ENCODE assay signal across 23 cellular contexts in the genomic region with DNA sequence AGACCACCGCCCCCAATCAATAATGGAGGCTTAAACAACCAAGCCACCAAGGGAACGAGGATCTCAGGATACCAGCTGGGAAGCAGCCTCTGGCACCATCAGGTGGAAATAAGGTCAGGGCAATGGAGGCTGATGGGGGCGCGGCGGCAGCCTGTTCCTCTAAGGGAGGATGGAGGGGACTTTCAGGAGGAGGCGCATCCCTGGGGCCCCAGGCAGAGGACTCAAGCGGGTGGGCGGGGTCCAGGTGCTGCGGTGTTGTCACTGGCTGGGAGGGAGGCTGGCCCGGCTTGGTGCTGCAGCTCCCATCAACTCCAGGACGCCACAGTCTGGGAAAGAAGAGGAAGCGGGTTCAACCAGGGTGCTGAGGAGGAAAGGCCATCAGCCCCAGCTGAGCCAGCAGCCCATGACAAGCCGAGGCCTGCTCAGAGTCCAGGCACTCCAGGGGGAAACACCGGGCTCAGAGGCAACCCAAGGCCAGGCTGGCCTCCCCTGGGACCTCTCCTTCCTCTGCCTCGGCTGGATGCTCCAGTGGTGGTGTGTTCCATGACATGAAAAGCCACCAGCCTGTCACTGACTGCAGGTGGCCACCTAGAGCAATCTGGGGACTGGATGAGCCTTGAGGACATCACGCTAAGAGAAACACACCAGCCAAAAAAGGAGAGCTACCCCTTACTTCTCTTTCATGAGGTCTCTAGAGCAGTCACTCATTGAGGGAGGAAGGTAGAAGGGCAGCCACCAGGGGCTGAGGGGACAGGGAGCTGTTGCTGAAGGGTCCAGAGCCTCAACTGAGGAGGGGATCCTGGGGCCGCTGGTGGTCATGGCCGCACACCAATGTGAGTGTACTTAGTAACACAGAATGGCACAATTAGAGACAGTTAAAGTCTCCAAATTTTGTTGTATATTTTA. TPM values are rescaled to one million over a fixed set of nuclear protein-coding genes. Genes with fewer than 3 reads are reported as not detected.
DNase-seq lines count a peak whose midpoint lies in the region; ATAC-seq, FAIRE-seq and TF ChIP-seq lines count a peak whose summit lies in the region.
"Had no signal": no experiment of that assay in that cellular context is flagged by ENCODE, and none has a peak within 500 bp of the region (broad histone marks: within the 10 kb centered on the region; RNA-seq: fewer than 3 reads in every experiment).

No MANE protein-coding gene starts in this region.

- CTCF ChIA-PET in HepG2 (lab: Yijun Ruan, JAX; ENCODE audit: low intra/inter-chr PET ratio, low total read pairs): no interaction called here

- peaks cover 63% of the 10 kb centered on the region for H3K4me1 ChIP-seq in left ventricle myocardium inferior
- H3K4me1 ChIP-seq in right cardiac atrium (ENCODE audit: control insufficient read depth, insufficient read depth, low read length): peaks cover 6% of the 10 kb centered on the region
- H3K4me1 ChIP-seq in HepG2 (ENCODE audit: insufficient read depth, low read length): peaks cover 24% of the 10 kb centered on the region
- H3K4me1 ChIP-seq in upper lobe of right lung: peaks cover 21% of the 10 kb centered on the region

- no peak for TF ChIP-seq CTCF in left ventricle myocardium inferior (IDR thresholded peaks at IDR 0.05; ENCODE audit: borderline replicate concordance)
- peak; percentile 15; the same call in 1 of the 2 replicates for TF ChIP-seq CTCF in HepG2 (CRISPR knock-in tag; IDR thresholded peaks at IDR 0.05)
- TF ChIP-seq CTCF in upper lobe of right lung (IDR thresholded peaks at IDR 0.05): no peak
- TF ChIP-seq CTCF in osteocyte (IDR thresholded peaks at IDR 0.05): no peak

- TF ChIP-seq RAD21 in HepG2 (CRISPR knock-in tag; IDR thresholded peaks at IDR 0.05): no peak

- no peak for FAIRE-seq in HepG2 (lab: Jason Lieb, UNC)

- H3K4me1 Mint-ChIP-seq in T-helper 17 cell (peaks cover 26% of the 10 kb centered on the region), osteocyte (ENCODE audit: unreplicated experiment) (peaks cover 30% of the 10 kb centered on the region)

- peaks cover 48% of the 10 kb centered on the region for H3K79me2 ChIP-seq in HepG2 (ENCODE audit: insufficient read depth, low read length)

- no peak overlapping the region for H3K4me2 ChIP-seq in HepG2 (ENCODE audit: low read depth, low read length)

- no peaks in the 10 kb centered on the region for H3K36me3 Mint-ChIP-seq in T-helper 17 cell (ENCODE audit: low read depth)
- peaks cover 14% of the 10 kb centered on the region for H3K36me3 Mint-ChIP-seq in osteocyte (ENCODE audit: unreplicated experiment)

- intact Hi-C loops in left ventricle myocardium inferior (cut with micrococcal nuclease): loop anchor here (10.0 kb wide), 1 partner anchor 105 kb away; the partner anchor contains the start of genes FBXO24 and LRCH4
- intact Hi-C loops in right cardiac atrium (cut with DNase I): loop anchor here (5.0 to 10.0 kb wide), 7 partner anchors 67 to 225 kb away; partner anchors contain the start of genes SPACDR (in 3 of the 4), PCOLCE (in 1 of the 4), SLC12A9 (in 1 of the 4) and TSC22D4 (in 1 of the 4)
- intact Hi-C loops in HepG2 (cut with micrococcal nuclease; ENCODE audit: unreplicated experiment): loop anchor here (2.0 to 5.0 kb wide), 2 partner anchors 15 to 77 kb away; partner anchors contain the start of gene MOSPD3
- intact Hi-C loops in upper lobe of right lung (cut with DNase I): loop anchor here (10.0 kb wide), 3 partner anchors 75 to 215 kb away; partner anchors contain the start of genes MOSPD3 and TSC22D4

- WGBS in right cardiac atrium: 80% methylated on average over 18 of the region's 18 CpGs
- WGBS in HepG2 (ENCODE audit: low lambda C conversion rate): 96% methylated on average over 13 of the region's 18 CpGs

- TF ChIP-seq POLR2A in HepG2 (IDR thresholded peaks at IDR 0.05; ENCODE audit: insufficient read depth in 1 of 2, low read depth in 2 of 2, low read length in 2 of 2): no peak

- no peaks in the 10 kb centered on the region for H3K9me3 Mint-ChIP-seq in osteocyte (ENCODE audit: unreplicated experiment)
- H3K9me3 Mint-ChIP-seq: activated T-helper 1 cell treated with anti-CD3 and anti-CD28 coated beads, Interleukin-12 subunit alpha, Interleukin-12 subunit beta, Interleukin-2, Interleukin-4 antibody, amounts not matched to agents 30 ng/mL and 10 ng/mL and 1 ng/mL, durations not matched to agents 14 hours and 24 hours and 36 hours had no signal

- H3K27ac ChIP-seq in left ventricle myocardium inferior (replicated peaks): no peak overlapping the region
- H3K27ac ChIP-seq in right cardiac atrium (ENCODE audit: low read length): no peak overlapping the region
- H3K27ac ChIP-seq in HepG2 (ENCODE audit: extremely low read length, insufficient read depth, low read length): no peak overlapping the region
- no peak overlapping the region for H3K27ac ChIP-seq in upper lobe of right lung
- H3K27ac ChIP-seq: ascending aorta, left lung, Peyer's patch, sigmoid colon had no signal

- no peak for ATAC-seq in right cardiac atrium
- no peak for ATAC-seq in T-helper 17 cell
- no peak for ATAC-seq in HepG2
- ATAC-seq in upper lobe of right lung: no peak
- ATAC-seq in GM19324 (IDR thresholded peaks at IDR 0.05; ENCODE audit: low FRiP score, unreplicated experiment): no peak
- no peak for ATAC-seq in GM19455 (IDR thresholded peaks at IDR 0.05; ENCODE audit: unreplicated experiment)
- ATAC-seq: left lung had no signal

- H4K20me1 ChIP-seq in HepG2 (ENCODE audit: insufficient read depth, low read length): peaks cover 40% of the 10 kb centered on the region

- POLR2A ChIA-PET in HepG2 (lab: Yijun Ruan, JAX): interaction anchor here (1.8 to 4.0 kb wide), 3 partner anchors 9 to 60 kb away, joined by 5 to 17 read pairs (median 8); partner anchors contain the start of gene POP7

- H3K4me3 ChIP-seq in left ventricle myocardium inferior (no peak overlapping the region), right cardiac atrium (ENCODE audit: low read length) (no peak overlapping the region), HepG2 (replicated peaks in 1 of 3; ENCODE audit: insufficient read depth in 1 of 3, low read depth in 2 of 3, low read length in 3 of 3) (no peak overlapping the region), upper lobe of right lung (no peak overlapping the region)
- H3K4me3 ChIP-seq: ascending aorta, coronary artery, left lung, Peyer's patch, sigmoid colon had no signal

- H3K9me3 ChIP-seq in left ventricle myocardium inferior (replicated peaks): no peaks in the 10 kb centered on the region
- H3K9me3 ChIP-seq in right cardiac atrium (ENCODE audit: control insufficient read depth, low read length): no peaks in the 10 kb centered on the region
- no peaks in the 10 kb centered on the region for H3K9me3 ChIP-seq in T-helper 17 cell (ENCODE audit: control insufficient read depth, low read length, poor library complexity, severe bottlenecking)
- H3K9me3 ChIP-seq in HepG2 (ENCODE audit: low read length): no peaks in the 10 kb centered on the region
- H3K9me3 ChIP-seq in upper lobe of right lung: no peaks in the 10 kb centered on the region
- H3K9me3 ChIP-seq: ascending aorta, left lung, Peyer's patch, sigmoid colon had no signal

- BruUV-seq in HepG2 (replicated peaks; lab: Mats Ljungman, UMichigan): no TSS peak

- no peak overlapping the region for H3K4me3 Mint-ChIP-seq in T-helper 17 cell
- H3K4me3 Mint-ChIP-seq in osteocyte (ENCODE audit: unreplicated experiment): no peak overlapping the region
- H3K4me3 Mint-ChIP-seq: activated T-helper 1 cell treated with anti-CD3 and anti-CD28 coated beads, Interleukin-12 subunit alpha, Interleukin-12 subunit beta, Interleukin-2, Interleukin-4 antibody, amounts not matched to agents 30 ng/mL and 10 ng/mL and 1 ng/mL, durations not matched to agents 14 hours and 24 hours and 36 hours had no signal

- no peak for TF ChIP-seq EP300 in HepG2 (IDR thresholded peaks at IDR 0.05; ENCODE audit: low read depth in 2 of 2, low read length in 2 of 2)
- TF ChIP-seq EP300 in HepG2 (CRISPR knock-in tag; IDR thresholded peaks at IDR 0.05; ENCODE audit: borderline replicate concordance): no peak

- H3K27me3 Mint-ChIP-seq in T-helper 17 cell (no peaks in the 10 kb centered on the region), osteocyte (ENCODE audit: unreplicated experiment) (no peaks in the 10 kb centered on the region)

- peak overlapping the region; percentile 72 for H3K27ac Mint-ChIP-seq in T-helper 17 cell
- H3K27ac Mint-ChIP-seq in osteocyte (ENCODE audit: unreplicated experiment): no peak overlapping the region
- H3K27ac Mint-ChIP-seq: activated T-helper 1 cell treated with anti-CD3 and anti-CD28 coated beads, Interleukin-12 subunit alpha, Interleukin-12 subunit beta, Interleukin-2, Interleukin-4 antibody, amounts not matched to agents 30 ng/mL and 10 ng/mL and 1 ng/mL, durations not matched to agents 14 hours and 24 hours and 36 hours had no signal

- peak; percentile 17 for DNase-seq in left ventricle myocardium inferior
- no peak for DNase-seq in right cardiac atrium
- DNase-seq in T-helper 17 cell: no peak
- DNase-seq in HepG2 (ENCODE audit: low spot score): no peak
- peak; percentile 63 for DNase-seq in upper lobe of right lung
- DNase-seq in osteocyte (ENCODE audit: extremely low spot score, unreplicated experiment): no peak
- DNase-seq: ACHN; activated CD4-positive, CD25-positive, alpha-beta regulatory T cell treated with anti-CD3 and anti-CD28 coated beads, Interleukin-2, amount 50 U/mL, for 72 hours; hippocampal formation; NCI-H187 treated with DMSO at 0.1 percent for 48 hours; NCI-H526; sigmoid colon; stimulated activated CD4-positive, alpha-beta T cell treated with anti-CD3 and anti-CD28 coated beads, Interleukin-4, amount 100 ng/mL, for 4 hours; stimulated activated naive CD4-positive, alpha-beta T cell treated with Interleukin-2 at 50 U/mL for 16 hours had no signal

- no peak overlapping the region for H3K9ac ChIP-seq in HepG2 (ENCODE audit: insufficient read depth, low read depth, low read length)

- in situ Hi-C loops in HepG2 (cut with HindIII; ENCODE audit: extremely low pct_ligation_motif_present, low pct_unique_long_range_greater_than_20kb): loop anchor here (5.0 to 10.0 kb wide), 2 partner anchors 77 to 225 kb away; partner anchors contain the start of genes MOSPD3 and SPACDR

- no peak overlapping the region for H2AFZ ChIP-seq in HepG2 (ENCODE audit: low read length)

- peaks cover 48% of the 10 kb centered on the region for H3K36me3 ChIP-seq in left ventricle myocardium inferior
- peaks cover 34 to 56% of the 10 kb centered on the region in 2 experiments for H3K36me3 ChIP-seq in HepG2 (replicated peaks in 1 of 2; ENCODE audit: control insufficient read depth in 1 of 2, insufficient read depth in 2 of 2, low read length in 2 of 2)
- peaks cover 39% of the 10 kb centered on the region for H3K36me3 ChIP-seq in upper lobe of right lung

- no peaks in the 10 kb centered on the region for H3K27me3 ChIP-seq in left ventricle myocardium inferior (ENCODE audit: low read depth)
- H3K27me3 ChIP-seq in right cardiac atrium (ENCODE audit: control insufficient read depth, insufficient read depth): no peaks in the 10 kb centered on the region
- no peaks in the 10 kb centered on the region for H3K27me3 ChIP-seq in HepG2 (ENCODE audit: control insufficient read depth in 1 of 2, insufficient read depth in 2 of 2, low read length in 2 of 2)
- H3K27me3 ChIP-seq in upper lobe of right lung: no peaks in the 10 kb centered on the region
- H3K27me3 ChIP-seq: ascending aorta, left lung, Peyer's patch, sigmoid colon had no signal

RNA-seq across cellular contexts. Expression of gene GIGYF1, which starts 4.6 kb away (rescaled TPM):
- total RNA-seq in left ventricle myocardium inferior (24.5 TPM), right cardiac atrium (10 to 100 TPM; 26.7 to 39.6 (median 32.7) TPM), T-helper 17 cell (10 to 100 TPM; 70.3 to 71.5 TPM), HepG2 (2016; rRNA removed; fragmentation: Illumina TruSeq; extraction: Trizol) (6.4 and 16.1 TPM in 2 replicates), upper lobe of right lung (44.5 TPM), osteocyte (56.3 and 64.6 TPM in 2 replicates)
- polyA plus RNA-seq in right cardiac atrium (26.2 TPM), HepG2 (2011; rRNA removed) (7.6 and 10.2 TPM in 2 replicates)
- 1.1 TPM in 2 replicates for total RNA-seq in HepG2 (2016; cell fraction: cytosol; rRNA removed; fragmentation: Illumina TruSeq; extraction: Trizol; ENCODE audit: low read depth)
- total RNA-seq in HepG2 (2016; cell fraction: insoluble cytoplasmic fraction; rRNA removed; fragmentation: Illumina TruSeq; extraction: Trizol): 5.2 and 15.6 TPM in 2 replicates
- 2.5 and 3.1 TPM in 2 replicates for total RNA-seq in HepG2 (2016; cell fraction: membrane; rRNA removed; fragmentation: Illumina TruSeq; extraction: Trizol)
- total RNA-seq in HepG2 (2016; cell fraction: nucleus; rRNA removed; fragmentation: Illumina TruSeq; extraction: Trizol): 20.9 and 26.7 TPM in 2 replicates
- polyA plus RNA-seq in HepG2 (2011; cell fraction: cytosol; rRNA removed): 2.9 and 4.4 TPM in 2 replicates
- 109 and 136 TPM in 2 replicates for polyA plus RNA-seq in HepG2 (2011; cell fraction: nucleus; rRNA removed)
- polyA plus RNA-seq in HepG2 (2012): 14.6 and 15.7 TPM in 2 replicates
- 0.49 and 0.50 TPM in 2 replicates for polyA plus RNA-seq in HepG2 (2016; cell fraction: cytosol; fragmentation: Illumina TruSeq; extraction: Trizol; ENCODE audit: low read depth)
- polyA plus RNA-seq in HepG2 (2016; cell fraction: insoluble cytoplasmic fraction; fragmentation: Illumina TruSeq; extraction: Trizol; ENCODE audit: low read depth): 4.7 and 6.6 TPM in 2 replicates
- 1.2 and 1.8 TPM in 2 replicates for polyA plus RNA-seq in HepG2 (2016; cell fraction: membrane; fragmentation: Illumina TruSeq; extraction: Trizol; ENCODE audit: low read depth)
- polyA plus RNA-seq in HepG2 (2016; cell fraction: nucleus; fragmentation: Illumina TruSeq; extraction: Trizol; ENCODE audit: insufficient read depth, low read depth): 82.9 and 91.2 TPM in 2 replicates
- polyA minus RNA-seq in HepG2 (2011; rRNA and poly(A)+ RNA removed; ENCODE audit: low replicate concordance): 10.8 and 12.0 TPM in 2 replicates
- 5.3 and 5.8 TPM in 2 replicates for polyA minus RNA-seq in HepG2 (2011; cell fraction: cytosol; rRNA and poly(A)+ RNA removed)
- polyA minus RNA-seq in HepG2 (2011; cell fraction: nucleus; rRNA and poly(A)+ RNA removed): 29.1 and 35.3 TPM in 2 replicates

RNA-seq across cellular contexts. Expression of gene GNB2, which starts 15.9 kb away (rescaled TPM):
- total RNA-seq in left ventricle myocardium inferior (98.3 TPM), right cardiac atrium (100 to 1,000 TPM; 128 to 160 (median 132) TPM), T-helper 17 cell (100 to 1,000 TPM; 140 to 161 TPM), HepG2 (2016; rRNA removed; fragmentation: Illumina TruSeq; extraction: Trizol) (48.3 and 64.3 TPM in 2 replicates), upper lobe of right lung (208 TPM), osteocyte (229 and 251 TPM in 2 replicates)
- polyA plus RNA-seq in right cardiac atrium (115 TPM), HepG2 (2011; rRNA removed) (67.1 and 82.0 TPM in 2 replicates)
- 84.0 and 90.3 TPM in 2 replicates for total RNA-seq in HepG2 (2016; cell fraction: cytosol; rRNA removed; fragmentation: Illumina TruSeq; extraction: Trizol; ENCODE audit: low read depth)
- total RNA-seq in HepG2 (2016; cell fraction: insoluble cytoplasmic fraction; rRNA removed; fragmentation: Illumina TruSeq; extraction: Trizol): 51.7 and 55.9 TPM in 2 replicates
- total RNA-seq in HepG2 (2016; cell fraction: membrane; rRNA removed; fragmentation: Illumina TruSeq; extraction: Trizol): 95.7 and 129 TPM in 2 replicates
- total RNA-seq in HepG2 (2016; cell fraction: nucleus; rRNA removed; fragmentation: Illumina TruSeq; extraction: Trizol): 30.4 and 32.6 TPM in 2 replicates
- polyA plus RNA-seq in HepG2 (2011; cell fraction: cytosol; rRNA removed): 69.6 and 88.5 TPM in 2 replicates
- polyA plus RNA-seq in HepG2 (2011; cell fraction: nucleus; rRNA removed): 82.9 and 91.9 TPM in 2 replicates
- polyA plus RNA-seq in HepG2 (2012): 80.2 and 110 TPM in 2 replicates
- polyA plus RNA-seq in HepG2 (2016; cell fraction: cytosol; fragmentation: Illumina TruSeq; extraction: Trizol; ENCODE audit: low read depth): 141 and 174 TPM in 2 replicates
- polyA plus RNA-seq in HepG2 (2016; cell fraction: insoluble cytoplasmic fraction; fragmentation: Illumina TruSeq; extraction: Trizol; ENCODE audit: low read depth): 105 and 126 TPM in 2 replicates
- 137 and 159 TPM in 2 replicates for polyA plus RNA-seq in HepG2 (2016; cell fraction: membrane; fragmentation: Illumina TruSeq; extraction: Trizol; ENCODE audit: low read depth)
- 84.9 and 92.0 TPM in 2 replicates for polyA plus RNA-seq in HepG2 (2016; cell fraction: nucleus; fragmentation: Illumina TruSeq; extraction: Trizol; ENCODE audit: insufficient read depth, low read depth)
- 104 and 125 TPM in 2 replicates for polyA minus RNA-seq in HepG2 (2011; rRNA and poly(A)+ RNA removed; ENCODE audit: low replicate concordance)
- 35.2 and 43.4 TPM in 2 replicates for polyA minus RNA-seq in HepG2 (2011; cell fraction: cytosol; rRNA and poly(A)+ RNA removed)
- polyA minus RNA-seq in HepG2 (2011; cell fraction: nucleus; rRNA and poly(A)+ RNA removed): 10.0 and 11.4 TPM in 2 replicates

RNA-seq across cellular contexts. Expression of gene POP7, which starts 16.4 kb away (rescaled TPM):
- 30.6 TPM for total RNA-seq in left ventricle myocardium inferior
- total RNA-seq in right cardiac atrium: 10 to 100 TPM; 21.4 to 26.4 (median 24.2) TPM
- polyA plus RNA-seq in right cardiac atrium: 37.2 TPM
- 10 to 100 TPM; 10.1 to 12.4 TPM for total RNA-seq in T-helper 17 cell
- total RNA-seq in HepG2 (2016; rRNA removed; fragmentation: Illumina TruSeq; extraction: Trizol): 91.1 and 91.5 TPM in 2 replicates
- total RNA-seq in HepG2 (2016; cell fraction: cytosol; rRNA removed; fragmentation: Illumina TruSeq; extraction: Trizol; ENCODE audit: low read depth): 80.9 and 134 TPM in 2 replicates
- total RNA-seq in HepG2 (2016; cell fraction: insoluble cytoplasmic fraction; rRNA removed; fragmentation: Illumina TruSeq; extraction: Trizol): 88.0 and 96.3 TPM in 2 replicates
- total RNA-seq in HepG2 (2016; cell fraction: membrane; rRNA removed; fragmentation: Illumina TruSeq; extraction: Trizol): 82.0 and 130 TPM in 2 replicates
- total RNA-seq in HepG2 (2016; cell fraction: nucleus; rRNA removed; fragmentation: Illumina TruSeq; extraction: Trizol): 30.9 and 33.0 TPM in 2 replicates
- 63.9 and 70.6 TPM in 2 replicates for polyA plus RNA-seq in HepG2 (2011; rRNA removed)
- polyA plus RNA-seq in HepG2 (2011; cell fraction: cytosol; rRNA removed): 59.0 and 91.7 TPM in 2 replicates
- polyA plus RNA-seq in HepG2 (2011; cell fraction: nucleus; rRNA removed): 30.7 and 33.6 TPM in 2 replicates
- polyA plus RNA-seq in HepG2 (2012): 35.3 and 43.7 TPM in 2 replicates
- polyA plus RNA-seq in HepG2 (2016; cell fraction: cytosol; fragmentation: Illumina TruSeq; extraction: Trizol; ENCODE audit: low read depth): 72.9 and 135 TPM in 2 replicates
- polyA plus RNA-seq in HepG2 (2016; cell fraction: insoluble cytoplasmic fraction; fragmentation: Illumina TruSeq; extraction: Trizol; ENCODE audit: low read depth): 95.2 and 106 TPM in 2 replicates
- 75.0 and 120 TPM in 2 replicates for polyA plus RNA-seq in HepG2 (2016; cell fraction: membrane; fragmentation: Illumina TruSeq; extraction: Trizol; ENCODE audit: low read depth)
- polyA plus RNA-seq in HepG2 (2016; cell fraction: nucleus; fragmentation: Illumina TruSeq; extraction: Trizol; ENCODE audit: insufficient read depth, low read depth): 59.0 and 71.0 TPM in 2 replicates
- polyA minus RNA-seq in HepG2 (2011; rRNA and poly(A)+ RNA removed; ENCODE audit: low replicate concordance): 32.0 and 34.2 TPM in 2 replicates
- 21.5 and 21.6 TPM in 2 replicates for polyA minus RNA-seq in HepG2 (2011; cell fraction: cytosol; rRNA and poly(A)+ RNA removed)
- 4.5 and 5.0 TPM in 2 replicates for polyA minus RNA-seq in HepG2 (2011; cell fraction: nucleus; rRNA and poly(A)+ RNA removed)
- 20.2 TPM for total RNA-seq in upper lobe of right lung
- total RNA-seq in osteocyte: 19.3 and 26.3 TPM in 2 replicates

RNA-seq across cellular contexts. Expression of gene EPO, which starts 30.8 kb away (rescaled TPM):
- not detected for total RNA-seq in left ventricle myocardium inferior
- total RNA-seq in right cardiac atrium: not detected
- polyA plus RNA-seq in right cardiac atrium: not detected
- total RNA-seq in T-helper 17 cell: not detected
- total RNA-seq in HepG2 (2016; rRNA removed; fragmentation: Illumina TruSeq; extraction: Trizol): 9.9 and 10.3 TPM in 2 replicates
- 10.8 and 15.4 TPM in 2 replicates for total RNA-seq in HepG2 (2016; cell fraction: cytosol; rRNA removed; fragmentation: Illumina TruSeq; extraction: Trizol; ENCODE audit: low read depth)
- 9.7 and 9.8 TPM in 2 replicates for total RNA-seq in HepG2 (2016; cell fraction: insoluble cytoplasmic fraction; rRNA removed; fragmentation: Illumina TruSeq; extraction: Trizol)
- total RNA-seq in HepG2 (2016; cell fraction: membrane; rRNA removed; fragmentation: Illumina TruSeq; extraction: Trizol): 16.5 and 20.1 TPM in 2 replicates
- 5.3 and 6.7 TPM in 2 replicates for total RNA-seq in HepG2 (2016; cell fraction: nucleus; rRNA removed; fragmentation: Illumina TruSeq; extraction: Trizol)
- 25.7 and 26.2 TPM in 2 replicates for polyA plus RNA-seq in HepG2 (2011; rRNA removed)
- polyA plus RNA-seq in HepG2 (2011; cell fraction: cytosol; rRNA removed): 19.8 and 27.3 TPM in 2 replicates
- 19.5 and 22.2 TPM in 2 replicates for polyA plus RNA-seq in HepG2 (2011; cell fraction: nucleus; rRNA removed)
- 8.8 and 13.8 TPM in 2 replicates for polyA plus RNA-seq in HepG2 (2012)
- 12.3 and 15.4 TPM in 2 replicates for polyA plus RNA-seq in HepG2 (2016; cell fraction: cytosol; fragmentation: Illumina TruSeq; extraction: Trizol; ENCODE audit: low read depth)
- 10.0 and 11.4 TPM in 2 replicates for polyA plus RNA-seq in HepG2 (2016; cell fraction: insoluble cytoplasmic fraction; fragmentation: Illumina TruSeq; extraction: Trizol; ENCODE audit: low read depth)
- polyA plus RNA-seq in HepG2 (2016; cell fraction: membrane; fragmentation: Illumina TruSeq; extraction: Trizol; ENCODE audit: low read depth): 14.8 and 16.9 TPM in 2 replicates
- polyA plus RNA-seq in HepG2 (2016; cell fraction: nucleus; fragmentation: Illumina TruSeq; extraction: Trizol; ENCODE audit: insufficient read depth, low read depth): 13.7 and 14.3 TPM in 2 replicates
- polyA minus RNA-seq in HepG2 (2011; rRNA and poly(A)+ RNA removed; ENCODE audit: low replicate concordance): 17.8 TPM in 1 of 2 replicates, not detected in the other
- polyA minus RNA-seq in HepG2 (2011; cell fraction: cytosol; rRNA and poly(A)+ RNA removed): 10.0 and 11.1 TPM in 2 replicates
- polyA minus RNA-seq in HepG2 (2011; cell fraction: nucleus; rRNA and poly(A)+ RNA removed): 2.6 and 3.1 TPM in 2 replicates
- total RNA-seq in upper lobe of right lung: not detected
- not detected in 2 replicates for total RNA-seq in osteocyte
- total RNA-seq: activated T-helper 1 cell treated with anti-CD3 and anti-CD28 coated beads, Interleukin-12 subunit alpha, Interleukin-12 subunit beta, Interleukin-2, Interleukin-4 antibody, amounts not matched to agents 30 ng/mL and 10 ng/mL and 1 ng/mL, durations not matched to agents 14 hours and 24 hours and 36 hours; ascending aorta; left lung; Peyer's patch; sigmoid colon; T-helper 1 cell treated with Interleukin-12 subunit alpha and Interleukin-12 subunit beta and Interleukin-4 antibody, amounts not matched to agents 30 ng/mL and 1 ng/mL, for 36 hours had no signal
- polyA plus RNA-seq: neural cell, sigmoid colon had no signal

RNA-seq across cellular contexts. Expression of gene ACTL6B, which starts 33.2 kb away (rescaled TPM):
- total RNA-seq in left ventricle myocardium inferior (not detected), right cardiac atrium (not detected), T-helper 17 cell (not detected), HepG2 (2016; rRNA removed; fragmentation: Illumina TruSeq; extraction: Trizol) (not detected in 2 replicates), upper lobe of right lung (not detected), osteocyte (not detected in 2 replicates)
- polyA plus RNA-seq in right cardiac atrium (not detected), HepG2 (2011; rRNA removed) (not detected in 2 replicates)
- total RNA-seq in HepG2 (2016; cell fraction: cytosol; rRNA removed; fragmentation: Illumina TruSeq; extraction: Trizol; ENCODE audit: low read depth): not detected in 2 replicates
- total RNA-seq in HepG2 (2016; cell fraction: insoluble cytoplasmic fraction; rRNA removed; fragmentation: Illumina TruSeq; extraction: Trizol): not detected in 2 replicates
- not detected in 2 replicates for total RNA-seq in HepG2 (2016; cell fraction: membrane; rRNA removed; fragmentation: Illumina TruSeq; extraction: Trizol)
- total RNA-seq in HepG2 (2016; cell fraction: nucleus; rRNA removed; fragmentation: Illumina TruSeq; extraction: Trizol): not detected in 2 replicates
- not detected in 2 replicates for polyA plus RNA-seq in HepG2 (2011; cell fraction: cytosol; rRNA removed)
- polyA plus RNA-seq in HepG2 (2011; cell fraction: nucleus; rRNA removed): not detected in 2 replicates
- not detected in 2 replicates for polyA plus RNA-seq in HepG2 (2012)
- not detected in 2 replicates for polyA plus RNA-seq in HepG2 (2016; cell fraction: cytosol; fragmentation: Illumina TruSeq; extraction: Trizol; ENCODE audit: low read depth)
- polyA plus RNA-seq in HepG2 (2016; cell fraction: insoluble cytoplasmic fraction; fragmentation: Illumina TruSeq; extraction: Trizol; ENCODE audit: low read depth): not detected in 2 replicates
- polyA plus RNA-seq in HepG2 (2016; cell fraction: membrane; fragmentation: Illumina TruSeq; extraction: Trizol; ENCODE audit: low read depth): not detected in 2 replicates
- not detected in 2 replicates for polyA plus RNA-seq in HepG2 (2016; cell fraction: nucleus; fragmentation: Illumina TruSeq; extraction: Trizol; ENCODE audit: insufficient read depth, low read depth)
- polyA minus RNA-seq in HepG2 (2011; rRNA and poly(A)+ RNA removed; ENCODE audit: low replicate concordance): not detected in 2 replicates
- polyA minus RNA-seq in HepG2 (2011; cell fraction: cytosol; rRNA and poly(A)+ RNA removed): not detected in 2 replicates
- not detected in 2 replicates for polyA minus RNA-seq in HepG2 (2011; cell fraction: nucleus; rRNA and poly(A)+ RNA removed)
- total RNA-seq: activated T-helper 1 cell treated with anti-CD3 and anti-CD28 coated beads, Interleukin-12 subunit alpha, Interleukin-12 subunit beta, Interleukin-2, Interleukin-4 antibody, amounts not matched to agents 30 ng/mL and 10 ng/mL and 1 ng/mL, durations not matched to agents 14 hours and 24 hours and 36 hours; ascending aorta; left lung; Peyer's patch; T-helper 1 cell treated with Interleukin-12 subunit alpha and Interleukin-12 subunit beta and Interleukin-4 antibody, amounts not matched to agents 30 ng/mL and 1 ng/mL, for 36 hours had no signal

Comparison
In these comparisons a context has a peak if more than half of its experiments do, and no peak if none do; other contexts are left out.
1. DNase-seq: peak in left ventricle myocardium inferior (single experiment) and upper lobe of right lung (single experiment); none in right cardiac atrium (0 of 3), T-helper 17 cell (0 of 3), HepG2 (single experiment) and osteocyte (single experiment).